ENCODE assay signal across 8 cellular contexts in the genomic region with DNA sequence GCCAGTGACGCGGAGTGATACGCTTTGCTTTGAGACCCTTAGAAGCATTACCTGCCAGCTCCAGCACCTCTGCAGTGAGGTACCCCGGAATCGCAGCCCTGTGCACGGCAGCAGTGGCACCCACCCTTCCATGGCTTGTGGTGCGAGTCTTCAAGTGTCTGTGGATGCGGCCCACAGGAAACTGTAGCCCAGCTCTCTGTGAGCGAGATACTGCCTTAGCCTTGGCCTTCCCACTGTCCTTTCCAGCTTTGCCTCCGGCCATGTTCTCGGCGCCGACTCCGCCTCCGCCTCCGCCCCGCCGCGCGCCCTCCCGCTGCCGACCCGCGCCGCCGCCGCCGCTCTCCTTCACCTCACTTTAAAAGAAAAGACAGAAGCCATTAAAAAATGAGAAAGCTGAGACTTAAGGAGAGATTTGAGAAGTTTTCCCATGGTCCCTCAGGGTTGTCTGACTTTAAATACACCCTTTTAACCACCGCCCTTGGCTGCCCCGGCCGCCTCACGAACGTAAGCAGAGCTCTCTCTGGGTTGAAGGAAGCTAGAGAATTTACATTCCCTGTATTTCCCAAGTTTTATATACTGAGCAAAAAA.
DNase-seq lines count a peak whose midpoint lies in the region; ATAC-seq and TF ChIP-seq lines count a peak whose summit lies in the region.

No MANE protein-coding gene starts in this region.

- H3K27ac Mint-ChIP-seq in neural progenitor cell, result peak overlapping the region; percentile 96

- no peak for TF ChIP-seq CTCF in fibroblast of the aortic adventitia (IDR thresholded peaks at IDR 0.05; ENCODE audit: insufficient read depth, low read length)
- TF ChIP-seq CTCF in neural progenitor cell (IDR thresholded peaks at IDR 0.05), result no peak

- H3K9me3 Mint-ChIP-seq in neural progenitor cell, result peaks cover 3% of the 10 kb centered on the region

- no peaks in the 10 kb centered on the region for H3F3A ChIP-seq in neural progenitor cell (ENCODE audit: low read depth)

- no peak for ATAC-seq in HG03097 (IDR thresholded peaks at IDR 0.05; ENCODE audit: low FRiP score, unreplicated experiment)

- DNase-seq in activated gamma-delta T cell treated with Interleukin-2 at 50 U/mL for 16 hours (peak; percentile 6), activated gamma-delta T cell (lab: John Stamatoyannopoulos, UW) (no peak), fibroblast of the aortic adventitia (ENCODE audit: low read depth) (peak; percentile 31), neural progenitor cell (ENCODE audit: low spot score) (no peak), GOT3 (lab: John Stamatoyannopoulos, UW) (no peak), HuH-7 (ENCODE audit: low spot score) (no peak)
- peak; percentile 29 for DNase-seq in activated T-cell treated with anti-CD3 and anti-CD28 coated beads, Interleukin-2, amount 50 U/mL, for 1 hour

- H3K4me1 ChIP-seq in neural progenitor cell, result no peaks in the 10 kb centered on the region

- peak overlapping the region; percentile 82 for H3K4me3 Mint-ChIP-seq in neural progenitor cell

- H3K27me3 Mint-ChIP-seq in neural progenitor cell (ENCODE audit: insufficient read depth, low read depth), result peaks cover 7% of the 10 kb centered on the region

- no peak overlapping the region for H3K27ac ChIP-seq in neural progenitor cell

- no peaks in the 10 kb centered on the region for H3K79me2 ChIP-seq in neural progenitor cell (ENCODE audit: low read depth)

- H3K4me3 ChIP-seq in fibroblast of the aortic adventitia (ENCODE audit: low read depth, low read length) (peak overlapping the region; percentile 45), neural progenitor cell (peak overlapping the region; percentile 43)

- peak overlapping the region; percentile 69 for H3K4me2 ChIP-seq in neural progenitor cell

- H3K27me3 ChIP-seq in neural progenitor cell, result no peaks in the 10 kb centered on the region

- H3K9ac ChIP-seq in neural progenitor cell, result no peak overlapping the region

- peaks cover 8% of the 10 kb centered on the region for H3K4me1 Mint-ChIP-seq in neural progenitor cell

- H3K36me3 Mint-ChIP-seq in neural progenitor cell, result peaks cover 2% of the 10 kb centered on the region

- no peaks in the 10 kb centered on the region for H4K20me1 ChIP-seq in neural progenitor cell (ENCODE audit: low read depth)

- no peaks in the 10 kb centered on the region for H3K36me3 ChIP-seq in neural progenitor cell

- no peaks in the 10 kb centered on the region for H3K9me3 ChIP-seq in neural progenitor cell (ENCODE audit: low read depth)

- H2AFZ ChIP-seq in neural progenitor cell (replicated peaks), result peak overlapping the region; percentile 89

Comparison
In these comparisons a context has a peak if more than half of its experiments do, and no peak if none do; other contexts are left out.
1. DNase-seq: peak in activated gamma-delta T cell treated with Interleukin-2 at 50 U/mL for 16 hours (single experiment), activated T-cell treated with anti-CD3 and anti-CD28 coated beads, Interleukin-2, amount 50 U/mL, for 1 hour (single experiment) and fibroblast of the aortic adventitia (single experiment); none in activated gamma-delta T cell (single experiment), neural progenitor cell (single experiment), GOT3 (single experiment) and HuH-7 (single experiment).